27 cellular contexts compared by ENCODE assay signal in the genomic region with DNA sequence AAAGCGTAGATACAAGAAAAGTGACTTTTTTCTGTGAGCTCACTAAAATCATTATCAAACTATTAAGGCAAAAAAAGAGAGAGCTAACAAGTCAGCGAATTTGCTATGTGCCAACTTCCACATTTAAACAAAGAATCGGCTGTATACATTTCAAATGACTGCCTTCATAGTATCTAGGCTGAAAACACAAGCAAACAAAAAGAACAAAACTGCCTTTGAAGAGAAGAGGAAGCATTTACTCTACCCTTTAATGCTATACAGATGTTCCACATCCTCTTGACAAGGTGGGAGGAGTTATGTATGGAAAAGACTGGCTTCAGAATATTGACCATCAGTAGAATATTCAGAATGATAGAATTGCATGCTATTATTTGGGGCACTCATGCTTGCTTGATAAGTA.
DNase-seq lines count a peak whose midpoint lies in the region; ATAC-seq and TF ChIP-seq lines count a peak whose summit lies in the region.
"Had no signal": no experiment of that assay in that cellular context is flagged by ENCODE, and none has a peak within 500 bp of the region (broad histone marks: within the 10 kb centered on the region; RNA-seq: fewer than 3 reads in every experiment).

No MANE protein-coding gene starts in this region.

- no peak overlapping the region for H3K4me3 Mint-ChIP-seq in activated CD8-positive, alpha-beta T cell treated with anti-CD3 and anti-CD28 coated beads, Interleukin-2, amount 10 ng/mL, durations not matched to agents 7 days and 5 days
- no peak overlapping the region for H3K4me3 Mint-ChIP-seq in immature natural killer cell
- H3K4me3 Mint-ChIP-seq: activated CD4-positive, alpha-beta T cell treated with anti-CD3 and anti-CD28 coated beads, Interleukin-2, amount 10 ng/mL, durations not matched to agents 24 days and 14 days; nephron progenitor cell; stimulated activated memory B cell treated with anti-CD40 and anti-IgM and Interleukin-4, amounts not matched to agents 10 μg/mL and 1 μg/mL and 100 μg/mL, for 72 hours had no signal

- no peak for ATAC-seq in activated CD8-positive, alpha-beta T cell treated with anti-CD3 and anti-CD28 coated beads, Interleukin-2, amount 10 ng/mL, durations not matched to agents 7 days and 5 days
- ATAC-seq: activated naive CD4-positive, alpha-beta T cell treated with anti-CD3 and anti-CD28 coated beads, Interleukin-2, amount 50 U/mL, for 72 hours; gastroesophageal sphincter; stimulated activated memory B cell treated with anti-CD40 and anti-IgM and Interleukin-4, amounts not matched to agents 10 μg/mL and 1 μg/mL and 100 μg/mL, for 72 hours had no signal

- CTCF ChIA-PET in activated CD8-positive, alpha-beta T cell treated with anti-CD3 and anti-CD28 coated beads, Interleukin-2, amount 10 ng/mL, durations not matched to agents 7 days and 5 days (lab: Charles Lee): no interaction called here

- H3K4me1 Mint-ChIP-seq in activated CD8-positive, alpha-beta T cell treated with anti-CD3 and anti-CD28 coated beads, Interleukin-2, amount 10 ng/mL, durations not matched to agents 7 days and 5 days (ENCODE audit: low read depth): no peaks in the 10 kb centered on the region
- H3K4me1 Mint-ChIP-seq in immature natural killer cell: no peaks in the 10 kb centered on the region
- H3K4me1 Mint-ChIP-seq: activated CD4-positive, alpha-beta T cell treated with anti-CD3 and anti-CD28 coated beads, Interleukin-2, amount 10 ng/mL, durations not matched to agents 24 days and 14 days; nephron progenitor cell; stimulated activated memory B cell treated with anti-CD40 and anti-IgM and Interleukin-4, amounts not matched to agents 10 μg/mL and 1 μg/mL and 100 μg/mL, for 72 hours had no signal

- H3K9me3 Mint-ChIP-seq in activated CD8-positive, alpha-beta T cell treated with anti-CD3 and anti-CD28 coated beads, Interleukin-2, amount 10 ng/mL, durations not matched to agents 7 days and 5 days (ENCODE audit: insufficient read depth): no peaks in the 10 kb centered on the region
- peaks cover 0 to 7% (median 1%) of the 10 kb centered on the region in 6 donors for H3K9me3 Mint-ChIP-seq in immature natural killer cell
- H3K9me3 Mint-ChIP-seq: activated CD4-positive, alpha-beta T cell treated with anti-CD3 and anti-CD28 coated beads, Interleukin-2, amount 10 ng/mL, durations not matched to agents 24 days and 14 days; activated naive CD4-positive, alpha-beta T cell treated with anti-CD3 and anti-CD28 coated beads, Interleukin-2, amount 50 U/mL, for 72 hours; nephron progenitor cell; stimulated activated memory B cell treated with anti-CD40 and anti-IgM and Interleukin-4, amounts not matched to agents 10 μg/mL and 1 μg/mL and 100 μg/mL, for 72 hours had no signal

- in situ Hi-C loops in astrocyte of the spinal cord (cut with HindIII; ENCODE audit: low sequenced_read_pairs): no loop called here

- no peak overlapping the region for H3K4me3 ChIP-seq in astrocyte of the spinal cord (ENCODE audit: low read depth, low read length)
- H3K4me3 ChIP-seq: breast epithelium, gastroesophageal sphincter, hepatocyte, ovary, SJCRH30, skin epidermis had no signal

- POLR2A ChIA-PET in activated CD8-positive, alpha-beta T cell treated with anti-CD3 and anti-CD28 coated beads, Interleukin-2, amount 10 ng/mL, durations not matched to agents 7 days and 5 days (lab: Charles Lee): no interaction called here

- no peaks in the 10 kb centered on the region for H3K36me3 Mint-ChIP-seq in activated CD8-positive, alpha-beta T cell treated with anti-CD3 and anti-CD28 coated beads, Interleukin-2, amount 10 ng/mL, durations not matched to agents 7 days and 5 days (ENCODE audit: low read depth)
- H3K36me3 Mint-ChIP-seq in immature natural killer cell: no peaks in the 10 kb centered on the region
- H3K36me3 Mint-ChIP-seq: activated naive CD4-positive, alpha-beta T cell treated with anti-CD3 and anti-CD28 coated beads, Interleukin-2, amount 50 U/mL, for 72 hours; stimulated activated memory B cell treated with anti-CD40 and anti-IgM and Interleukin-4, amounts not matched to agents 10 μg/mL and 1 μg/mL and 100 μg/mL, for 72 hours had no signal

- no peak overlapping the region for H3K27ac Mint-ChIP-seq in activated CD8-positive, alpha-beta T cell treated with anti-CD3 and anti-CD28 coated beads, Interleukin-2, amount 10 ng/mL, durations not matched to agents 7 days and 5 days
- H3K27ac Mint-ChIP-seq in immature natural killer cell: no peak overlapping the region
- H3K27ac Mint-ChIP-seq: activated CD4-positive, alpha-beta T cell treated with anti-CD3 and anti-CD28 coated beads, Interleukin-2, amount 10 ng/mL, durations not matched to agents 24 days and 14 days; activated naive CD4-positive, alpha-beta T cell treated with anti-CD3 and anti-CD28 coated beads, Interleukin-2, amount 50 U/mL, for 72 hours; nephron progenitor cell; stimulated activated memory B cell treated with anti-CD40 and anti-IgM and Interleukin-4, amounts not matched to agents 10 μg/mL and 1 μg/mL and 100 μg/mL, for 72 hours had no signal

- DNase-seq in NCI-H146 (lab: John Stamatoyannopoulos, UW) (peak; percentile 11), NCI-H146 treated with DMSO at 0.1 percent for 48 hours (lab: John Stamatoyannopoulos, UW; ENCODE audit: unreplicated experiment) (no peak), NCI-H345 (lab: John Stamatoyannopoulos, UW) (peak; percentile 51), astrocyte of the spinal cord (ENCODE audit: low read depth, low spot score) (peak; percentile 1), pons (ENCODE audit: low spot score) (peak; percentile 70), immature natural killer cell (no peak)
- no peak for DNase-seq in activated CD8-positive, alpha-beta T cell treated with anti-CD3 and anti-CD28 coated beads, Interleukin-2, amount 10 ng/mL, durations not matched to agents 7 days and 5 days
- DNase-seq in activated T-cell treated with anti-CD3 and anti-CD28 coated beads, Interleukin-2, amount 50 U/mL, for 1 hour: no peak
- DNase-seq: activated CD4-positive, alpha-beta T cell treated with anti-CD3 and anti-CD28 coated beads, Interleukin-2, amount 10 ng/mL, durations not matched to agents 24 days and 14 days; activated effector memory CD4-positive, alpha-beta T cell treated with Interleukin-2 at 50 U/mL for 16 hours; Calu3; EL; MM.1S; NCI-H1694; NCI-H2171; NCI-H526; nephron progenitor cell; ovary; RPMI8226; SJCRH30; T1000 had no signal

- H3K27me3 Mint-ChIP-seq in activated CD8-positive, alpha-beta T cell treated with anti-CD3 and anti-CD28 coated beads, Interleukin-2, amount 10 ng/mL, durations not matched to agents 7 days and 5 days (ENCODE audit: low read depth): no peaks in the 10 kb centered on the region
- H3K27me3 Mint-ChIP-seq in immature natural killer cell (ENCODE audit: low read depth in 3 of 3): no peaks in the 10 kb centered on the region
- H3K27me3 Mint-ChIP-seq: activated CD4-positive, alpha-beta T cell treated with anti-CD3 and anti-CD28 coated beads, Interleukin-2, amount 10 ng/mL, durations not matched to agents 24 days and 14 days; stimulated activated memory B cell treated with anti-CD40 and anti-IgM and Interleukin-4, amounts not matched to agents 10 μg/mL and 1 μg/mL and 100 μg/mL, for 72 hours had no signal

- no peak for TF ChIP-seq CTCF in astrocyte of the spinal cord (IDR thresholded peaks at IDR 0.05; ENCODE audit: low read depth, low read length)

Comparison
In these comparisons a context has a peak if more than half of its experiments do, and no peak if none do; other contexts are left out.
1. DNase-seq: peak in NCI-H146 (single experiment), NCI-H345 (single experiment), astrocyte of the spinal cord (single experiment) and pons (single experiment); none in NCI-H146 treated with DMSO at 0.1 percent for 48 hours (single experiment), activated CD8-positive, alpha-beta T cell treated with anti-CD3 and anti-CD28 coated beads, Interleukin-2, amount 10 ng/mL, durations not matched to agents 7 days and 5 days (single experiment), immature natural killer cell (0 of 3) and activated T-cell treated with anti-CD3 and anti-CD28 coated beads, Interleukin-2, amount 50 U/mL, for 1 hour (single experiment).